Comparison of ENCODE assay signal across 9 cellular contexts in the genomic region with DNA sequence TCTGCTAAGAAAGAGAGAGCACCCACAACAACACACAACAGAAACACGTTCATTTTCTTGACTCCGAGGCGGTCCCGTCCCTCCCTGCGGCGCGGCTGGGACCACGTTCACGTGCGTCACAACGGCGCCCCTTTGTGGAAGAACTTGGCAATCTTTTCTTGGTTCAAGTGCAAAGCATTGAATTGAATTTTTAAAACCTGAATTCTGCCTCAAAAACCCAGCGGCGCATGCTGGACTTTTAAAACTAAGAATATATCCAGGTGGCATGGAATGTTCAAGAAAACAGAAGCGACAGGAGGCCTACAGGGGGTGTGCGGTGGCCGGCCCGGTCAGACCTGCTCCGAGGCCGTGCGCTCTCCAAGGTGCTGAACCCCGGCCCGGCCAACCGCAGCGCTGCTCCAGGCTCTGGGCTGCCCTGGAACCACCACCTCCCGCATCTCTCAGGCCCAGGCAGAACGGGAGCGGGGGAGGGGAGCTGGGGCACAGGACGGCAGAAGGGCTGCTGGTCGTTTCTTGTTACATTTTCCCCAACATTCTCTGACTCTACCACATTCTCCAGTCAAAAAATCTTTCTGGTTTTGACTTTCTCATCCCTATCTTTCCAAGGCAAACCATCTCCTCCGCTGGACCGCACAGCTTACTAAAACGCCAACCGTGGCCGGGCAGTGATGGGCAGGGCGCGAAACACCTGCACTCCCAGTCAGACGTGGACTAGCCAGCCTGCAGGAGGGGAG. TPM values are rescaled to one million over a fixed set of nuclear protein-coding genes. Genes with fewer than 3 reads are reported as not detected.
DNase-seq lines count a peak whose midpoint lies in the region; ATAC-seq, FAIRE-seq and TF ChIP-seq lines count a peak whose summit lies in the region.
"Had no signal": no experiment of that assay in that cellular context is flagged by ENCODE, and none has a peak within 500 bp of the region (broad histone marks: within the 10 kb centered on the region; RNA-seq: fewer than 3 reads in every experiment).

No MANE protein-coding gene starts in this region.

- peak; percentile 90 for FAIRE-seq in A549 (lab: Jason Lieb, UNC)

- TF ChIP-seq CTCF in A549 (IDR thresholded peaks at IDR 0.05), result peak; percentile 99
- peak; percentile 92 for TF ChIP-seq CTCF in OCI-LY7 (conservative IDR thresholded peaks at IDR 0.05; ENCODE audit: low read length)
- TF ChIP-seq CTCF in nephron progenitor cell (IDR thresholded peaks at IDR 0.05), result peak; percentile 57

- H3K36me3 ChIP-seq in OCI-LY7 (ENCODE audit: insufficient read depth, low read length), result peaks cover 17% of the 10 kb centered on the region; the same call in 1 of the 2 replicates

- H3K27ac ChIP-seq in A549 (no peak overlapping the region), OCI-LY7 (ENCODE audit: low read depth, low read length, poor library complexity, severe bottlenecking) (no peak overlapping the region)
- H3K27ac ChIP-seq: skin epidermis had no signal

- H4K20me1 ChIP-seq in OCI-LY7 (ENCODE audit: insufficient read depth, low read length), result 0 out of 2 replicates have a peak, but pooled peaks cover 3% of the 10 kb centered on the region

- POLR2A ChIA-PET in A549 (lab: Yijun Ruan, JAX), result no interaction called here
- POLR2A ChIA-PET in OCI-LY7 (lab: Charles Lee), result no interaction called here

- DNase-seq in A549 (ENCODE audit: low read depth in 1 of 2, low spot score in 1 of 2) (peak; percentile 86 to 94), GOT3 (lab: John Stamatoyannopoulos, UW) (peak; percentile 31), OCI-LY7 (ENCODE audit: low spot score) (peak; percentile 64), fibroblast of gingiva (ENCODE audit: low read depth) (peak; percentile 62), nephron progenitor cell (peak; percentile 97)
- peak; percentile 83 to 84 for DNase-seq in activated T-cell treated with anti-CD3 and anti-CD28 coated beads, Interleukin-2, amount 50 U/mL, for 48 hours
- peak; percentile 82 for DNase-seq in stimulated activated naive CD8-positive, alpha-beta T cell treated with anti-CD3 and anti-CD28 coated beads, Interleukin-15, Interleukin-2, amounts not matched to agents 100 U/mL and 50 U/mL, for 24 hours

- peaks cover 11% of the 10 kb centered on the region; the same call in 2 of the 3 replicates for H3K4me1 ChIP-seq in A549
- peaks cover 14% of the 10 kb centered on the region for H3K4me1 ChIP-seq in OCI-LY7 (ENCODE audit: insufficient read depth, low read length, poor library complexity, severe bottlenecking)

- no peaks in the 10 kb centered on the region for H3K9me2 ChIP-seq in OCI-LY7 (ENCODE audit: insufficient read depth, low read length)

- H3K36me3 Mint-ChIP-seq in nephron progenitor cell (ENCODE audit: low read depth), result peaks cover 13% of the 10 kb centered on the region

- peak; percentile 96 to 99 for TF ChIP-seq RAD21 in A549 (conservative IDR thresholded peaks at IDR 0.05 in 1 of 2, IDR thresholded peaks at IDR 0.05 in 1 of 2)

- H3K9me3 ChIP-seq in A549, result no peaks in the 10 kb centered on the region
- H3K9me3 ChIP-seq in OCI-LY7 (ENCODE audit: low read length), result no peaks in the 10 kb centered on the region

- H3K4me2 ChIP-seq in A549 (peak overlapping the region; percentile 66), OCI-LY7 (ENCODE audit: low read length) (no peak overlapping the region)

- CTCF ChIA-PET in A549 (lab: Yijun Ruan, JAX), result interaction anchor here (0.7 to 7.4 kb wide), 48 partner anchors 9 to 386 kb away, joined by 3 to 117 read pairs (median 4); partner anchors contain the start of genes CD7 and SECTM1
- CTCF ChIA-PET in OCI-LY7 (lab: Charles Lee; ENCODE audit: unreplicated experiment), result no interaction called here

- H3K27ac Mint-ChIP-seq in nephron progenitor cell, result no peak overlapping the region

- no peak for TF ChIP-seq POLR2A in A549 (IDR thresholded peaks at IDR 0.05; ENCODE audit: low read length)

- peak; percentile 78 to 86 for ATAC-seq in A549
- ATAC-seq in stimulated activated naive CD8-positive, alpha-beta T cell treated with anti-CD3 and anti-CD28 coated beads, Interleukin-15, Interleukin-2, amounts not matched to agents 100 U/mL and 50 U/mL, for 24 hours, result peak; percentile 21
- no peak for ATAC-seq in HG03039 (IDR thresholded peaks at IDR 0.05; ENCODE audit: unreplicated experiment)

- peaks cover 21% of the 10 kb centered on the region; the same call in 1 of the 2 replicates for H3K79me2 ChIP-seq in OCI-LY7 (ENCODE audit: insufficient read depth, low read depth, low read length)

- peaks cover 3% of the 10 kb centered on the region for H3K27me3 Mint-ChIP-seq in nephron progenitor cell (ENCODE audit: low read depth, poor library complexity)

- intact Hi-C loops in OCI-LY7 (cut with micrococcal nuclease; ENCODE audit: unreplicated experiment), result loop anchor here (1.0 to 5.0 kb wide), 4 partner anchors 43 to 182 kb away; partner anchors contain the start of gene NARF

- BruUV-seq in OCI-LY7 (replicated peaks; lab: Mats Ljungman, UMichigan), result no TSS peak

- no peak overlapping the region for H2AFZ ChIP-seq in OCI-LY7 (ENCODE audit: low read length)

- peaks cover 1% of the 10 kb centered on the region for H3K9me3 Mint-ChIP-seq in nephron progenitor cell

- no peak for TF ChIP-seq EP300 in A549 (IDR thresholded peaks at IDR 0.05)

- 21% methylated on average over 38 of the region's 38 CpGs for WGBS in A549 (ENCODE audit: missing lambda C conversion rate)

- H3K4me3 Mint-ChIP-seq in nephron progenitor cell, result no peak overlapping the region

- H3K4me1 Mint-ChIP-seq in nephron progenitor cell, result peaks cover 21% of the 10 kb centered on the region

- H3K4me3 ChIP-seq in A549 (no peak overlapping the region), OCI-LY7 (ENCODE audit: low read depth, low read length, poor library complexity, severe bottlenecking) (no peak overlapping the region)
- H3K4me3 ChIP-seq: skin epidermis had no signal

TF ChIP-seq in A549, 52 proteins besides CTCF, POLR2A, EP300 and RAD21 (continues in another document):
- no peak for TF ChIP-seq CHD2 (IDR thresholded peaks at IDR 0.05; ENCODE audit: low read length, partially characterized antibody)
- peak; percentile 96 for TF ChIP-seq HOXB13 (CRISPR knock-in tag; IDR thresholded peaks at IDR 0.05; ENCODE audit: low read depth)
- TF ChIP-seq SMC3 (IDR thresholded peaks at IDR 0.05), result peak; percentile 96
- TF ChIP-seq EHMT2 (IDR thresholded peaks at IDR 0.05; ENCODE audit: low read depth), result peak; percentile 97
- TF ChIP-seq KDM5A (IDR thresholded peaks at IDR 0.05), result peak; percentile 87
- peak; percentile 78; the same call in 1 of the 2 replicates for TF ChIP-seq HOXB5 (CRISPR knock-in tag; IDR thresholded peaks at IDR 0.05)
- TF ChIP-seq NR3C1 (IDR thresholded peaks at IDR 0.05), result no peak
- TF ChIP-seq ZFP36 (IDR thresholded peaks at IDR 0.05; ENCODE audit: borderline replicate concordance, partially characterized antibody), result no peak
- TF ChIP-seq ZSCAN20 (CRISPR knock-in tag; IDR thresholded peaks at IDR 0.05), result peak; percentile 74; the same call in 1 of the 2 replicates
- no peak for TF ChIP-seq CEBPB (IDR thresholded peaks at IDR 0.05)

RNA-seq across cellular contexts. Expression of gene HEXD, which starts 3.4 kb away (rescaled TPM):
- 18.0 and 18.4 TPM in 2 replicates for polyA plus RNA-seq in A549 (2011; rRNA removed)
- polyA plus RNA-seq in A549 (2012; cell fraction: cytosol; rRNA removed), result 16.4 and 22.2 TPM in 2 replicates
- polyA plus RNA-seq in A549 (2012; cell fraction: nucleus; rRNA removed), result 121 and 156 TPM in 2 replicates
- polyA plus RNA-seq in A549 (2017; fragmentation: RNase III; extraction: RNeasy Plus Mini Kit Qiagen cat#74134 plus additional on column Dnase treatment), result 15.9 to 21.4 TPM (median 19.5 TPM) in 3 replicates
- 15.9 and 16.2 TPM in 2 replicates for polyA minus RNA-seq in A549 (2011; rRNA and poly(A)+ RNA removed)
- 88.8 and 93.2 TPM in 2 replicates for total RNA-seq in OCI-LY7 (2014; rRNA removed; shearing (Covaris generic))
- 87.9 and 94.7 TPM in 2 replicates for total RNA-seq in OCI-LY7 (2022)

RNA-seq across cellular contexts. Expression of gene OGFOD3, which starts 3.7 kb away (rescaled TPM):
- polyA plus RNA-seq in A549 (2011; rRNA removed), result 14.9 and 15.2 TPM in 2 replicates
- polyA plus RNA-seq in A549 (2012; cell fraction: cytosol; rRNA removed), result 25.1 and 30.2 TPM in 2 replicates
- polyA plus RNA-seq in A549 (2012; cell fraction: nucleus; rRNA removed), result 34.1 and 40.7 TPM in 2 replicates
- polyA plus RNA-seq in A549 (2017; fragmentation: RNase III; extraction: RNeasy Plus Mini Kit Qiagen cat#74134 plus additional on column Dnase treatment), result 19.8 to 21.9 TPM (median 20.8 TPM) in 3 replicates
- polyA minus RNA-seq in A549 (2011; rRNA and poly(A)+ RNA removed), result 18.8 and 27.1 TPM in 2 replicates
- 46.9 and 55.6 TPM in 2 replicates for total RNA-seq in OCI-LY7 (2014; rRNA removed; shearing (Covaris generic))
- total RNA-seq in OCI-LY7 (2022), result 65.2 and 80.8 TPM in 2 replicates

RNA-seq across cellular contexts. Expression of gene CYBC1, which starts 35.8 kb away (rescaled TPM):
- 68.6 and 81.8 TPM in 2 replicates for polyA plus RNA-seq in A549 (2011; rRNA removed)
- polyA plus RNA-seq in A549 (2012; cell fraction: cytosol; rRNA removed), result 103 and 118 TPM in 2 replicates
- polyA plus RNA-seq in A549 (2012; cell fraction: nucleus; rRNA removed), result 189 and 277 TPM in 2 replicates
- 74.3 to 89.8 TPM (median 86.5 TPM) in 3 replicates for polyA plus RNA-seq in A549 (2017; fragmentation: RNase III; extraction: RNeasy Plus Mini Kit Qiagen cat#74134 plus additional on column Dnase treatment)
- 63.4 and 73.2 TPM in 2 replicates for polyA minus RNA-seq in A549 (2011; rRNA and poly(A)+ RNA removed)
- total RNA-seq in OCI-LY7 (2014; rRNA removed; shearing (Covaris generic)), result 424 and 470 TPM in 2 replicates
- total RNA-seq in OCI-LY7 (2022), result 679 and 701 TPM in 2 replicates

RNA-seq across cellular contexts. Expression of gene UTS2R, which starts 43.1 kb away (rescaled TPM):
- polyA plus RNA-seq in A549 (2011; rRNA removed), result not detected in 2 replicates
- polyA plus RNA-seq in A549 (2012; cell fraction: cytosol; rRNA removed), result not detected in 2 replicates
- polyA plus RNA-seq in A549 (2012; cell fraction: nucleus; rRNA removed), result 0.06 and 0.11 TPM in 2 replicates
- polyA plus RNA-seq in A549 (2017; fragmentation: RNase III; extraction: RNeasy Plus Mini Kit Qiagen cat#74134 plus additional on column Dnase treatment), result not detected in 3 replicates
- polyA minus RNA-seq in A549 (2011; rRNA and poly(A)+ RNA removed), result not detected in 2 replicates
- 11.9 and 17.4 TPM in 2 replicates for total RNA-seq in OCI-LY7 (2014; rRNA removed; shearing (Covaris generic))
- 34.9 and 36.3 TPM in 2 replicates for total RNA-seq in OCI-LY7 (2022)

RNA-seq across cellular contexts. Expression of gene NARF, which starts 43.8 kb away (rescaled TPM):
- polyA plus RNA-seq in A549 (2011; rRNA removed) (89.6 and 108 TPM in 2 replicates), A549 (2017; fragmentation: RNase III; extraction: RNeasy Plus Mini Kit Qiagen cat#74134 plus additional on column Dnase treatment) (38.2 to 51.2 TPM (median 45.0 TPM) in 3 replicates)
- polyA plus RNA-seq in A549 (2012; cell fraction: cytosol; rRNA removed), result 75.5 and 86.9 TPM in 2 replicates
- 56.9 and 86.5 TPM in 2 replicates for polyA plus RNA-seq in A549 (2012; cell fraction: nucleus; rRNA removed)
- polyA minus RNA-seq in A549 (2011; rRNA and poly(A)+ RNA removed), result 43.0 and 48.3 TPM in 2 replicates
- total RNA-seq in OCI-LY7 (2014; rRNA removed; shearing (Covaris generic)), result 75.0 and 82.5 TPM in 2 replicates
- total RNA-seq in OCI-LY7 (2022), result 148 and 151 TPM in 2 replicates

Comparison
In these comparisons a context has a peak if more than half of its experiments do, and no peak if none do; other contexts are left out.
1. DNase-seq: peak in every context shown above with its lines; median percentile 97 in nephron progenitor cell; 90 in A549; 84 in activated T-cell treated with anti-CD3 and anti-CD28 coated beads, Interleukin-2, amount 50 U/mL, for 48 hours; 82 in stimulated activated naive CD8-positive, alpha-beta T cell treated with anti-CD3 and anti-CD28 coated beads, Interleukin-15, Interleukin-2, amounts not matched to agents 100 U/mL and 50 U/mL, for 24 hours; 64 in OCI-LY7; 62 in fibroblast of gingiva; 31 in GOT3.